29 cellular contexts compared by ENCODE assay signal in the genomic region with DNA sequence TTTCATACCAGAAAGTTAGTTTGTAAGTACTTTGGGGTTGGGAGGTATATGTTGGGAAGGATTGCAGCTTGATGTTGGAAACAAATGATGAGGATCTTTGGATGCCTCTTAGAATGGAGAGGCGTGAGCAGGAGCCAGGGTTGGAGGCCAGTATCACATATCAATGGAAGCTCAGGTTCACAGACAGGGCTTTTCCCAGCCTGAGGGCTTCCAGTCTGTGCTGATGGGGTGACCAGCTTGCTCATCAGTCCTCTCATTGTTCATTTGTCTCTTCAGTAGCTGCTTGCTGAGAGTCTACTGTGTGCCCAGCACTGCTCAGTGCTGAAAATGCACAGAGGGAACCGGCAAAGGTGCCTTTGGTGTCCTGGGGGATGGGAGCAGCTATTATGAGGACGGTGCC. TPM values are rescaled to one million over a fixed set of nuclear protein-coding genes. Genes with fewer than 3 reads are reported as not detected.
"Had no signal": no experiment of that assay in that cellular context is flagged by ENCODE, and none has a peak within 500 bp of the region (broad histone marks: within the 10 kb centered on the region; RNA-seq: fewer than 3 reads in every experiment).

No MANE protein-coding gene starts in this region.

- H3K4me1 ChIP-seq: esophagus squamous epithelium, gastrocnemius medialis, lower lobe of right lung, parathyroid adenoma, thyroid gland had no signal

- H3K36me3 ChIP-seq: esophagus squamous epithelium, gastrocnemius medialis, lower lobe of right lung, neutrophil, stomach, thyroid gland had no signal

- H3K36me3 Mint-ChIP-seq: memory B cell; natural killer cell; stimulated activated effector memory CD8-positive, alpha-beta T cell treated with anti-CD3 and anti-CD28 coated beads, Interleukin-12 subunit alpha, Interleukin-12 subunit beta, amount 100 ng/mL, for 72 hours had no signal

- H3K27me3 ChIP-seq: gastrocnemius medialis, thyroid gland had no signal

- H3K27ac ChIP-seq: coronary artery, esophagus squamous epithelium, gastrocnemius medialis, lower lobe of right lung, neutrophil, parathyroid adenoma, stomach, thyroid gland had no signal

- H2AFZ ChIP-seq: parathyroid adenoma had no signal

- H3K4me3 ChIP-seq: coronary artery, esophagus squamous epithelium, gastrocnemius medialis, lower lobe of right lung, smooth muscle cell, stomach, thyroid gland had no signal

- DNase-seq: dermis blood vessel endothelial cell; effector memory CD4-positive, alpha-beta T cell; erythroblast; esophagus squamous epithelium; gastrocnemius medialis; left ventricle myocardium superior; lower lobe of right lung; natural killer cell; stimulated activated CD4-positive, alpha-beta T cell treated with anti-CD3 and anti-CD28 coated beads, Interleukin-12 subunit alpha, Interleukin-12 subunit beta, amount 100 ng/mL, for 4 hours; stimulated activated CD4-positive, alpha-beta T cell treated with anti-CD3 and anti-CD28 coated beads, Interleukin-1b, Interleukin-23, amount 100 ng/mL, for 48 hours; stimulated activated CD4-positive, alpha-beta T cell treated with anti-CD3 and anti-CD28 coated beads, Interleukin-4, amount 100 ng/mL, for 24 hours; stimulated activated naive CD4-positive, alpha-beta T cell treated with Interleukin-2 at 50 U/mL for 16 hours; stomach; thyroid gland; trophoblast cell had no signal

- ATAC-seq: gastrocnemius medialis; left ventricle myocardium superior; lower lobe of right lung; natural killer cell; sciatic nerve; stimulated activated effector memory CD8-positive, alpha-beta T cell treated with anti-CD3 and anti-CD28 coated beads, Interleukin-12 subunit alpha, Interleukin-12 subunit beta, amount 100 ng/mL, for 72 hours had no signal

- H3K4me1 Mint-ChIP-seq: memory B cell; natural killer cell; stimulated activated effector memory CD8-positive, alpha-beta T cell treated with anti-CD3 and anti-CD28 coated beads, Interleukin-12 subunit alpha, Interleukin-12 subunit beta, amount 100 ng/mL, for 72 hours had no signal

- H3K9me3 ChIP-seq: esophagus squamous epithelium, gastrocnemius medialis, lower lobe of right lung, neutrophil, stomach, thyroid gland had no signal

- H3K4me2 ChIP-seq: smooth muscle cell had no signal

- H3K27ac Mint-ChIP-seq: memory B cell; natural killer cell; progenitor cell of endocrine pancreas; stimulated activated effector memory CD8-positive, alpha-beta T cell treated with anti-CD3 and anti-CD28 coated beads, Interleukin-12 subunit alpha, Interleukin-12 subunit beta, amount 100 ng/mL, for 72 hours had no signal

- H3K9ac ChIP-seq: parathyroid adenoma had no signal

- H3K9me3 Mint-ChIP-seq: natural killer cell; stimulated activated effector memory CD8-positive, alpha-beta T cell treated with anti-CD3 and anti-CD28 coated beads, Interleukin-12 subunit alpha, Interleukin-12 subunit beta, amount 100 ng/mL, for 72 hours had no signal

- H3K79me2 ChIP-seq: parathyroid adenoma had no signal

- H3K4me3 Mint-ChIP-seq: memory B cell; natural killer cell; stimulated activated effector memory CD8-positive, alpha-beta T cell treated with anti-CD3 and anti-CD28 coated beads, Interleukin-12 subunit alpha, Interleukin-12 subunit beta, amount 100 ng/mL, for 72 hours had no signal

RNA-seq across cellular contexts. Expression of a gene that starts 5.8 kb away (rescaled TPM):
- total RNA-seq: gastrocnemius medialis, glomerular endothelial cell, left ventricle myocardium superior, urinary bladder had no signal
- polyA plus RNA-seq: smooth muscle cell had no signal

RNA-seq across cellular contexts. Expression of a gene that starts 40.0 kb away (rescaled TPM):
- total RNA-seq: dermis blood vessel endothelial cell, gastrocnemius medialis, left ventricle myocardium superior, lower lobe of right lung, mononuclear cell, natural killer cell, progenitor cell of endocrine pancreas, sciatic nerve, smooth muscle cell, temporal lobe had no signal
- polyA plus RNA-seq: keratinocyte, neural cell, smooth muscle cell had no signal
